Comparison of ENCODE assay signal across 14 cellular contexts in genomic region chr19:46845959-46846459, GRCh38. TPM values are rescaled to one million over a fixed set of nuclear protein-coding genes. Genes with fewer than 3 reads are reported as not detected.
DNase-seq lines count a peak whose midpoint lies in the region; TF ChIP-seq lines count a peak whose summit lies in the region.
"Had no signal": no experiment of that assay in that cellular context is flagged by ENCODE, and none has a peak within 500 bp of the region (broad histone marks: within the 10 kb centered on the region; RNA-seq: fewer than 3 reads in every experiment).

No MANE protein-coding gene starts in this region.

- peaks cover 23% of the 10 kb centered on the region for H3K4me1 Mint-ChIP-seq in activated naive CD4-positive, alpha-beta T cell treated with anti-CD3 and anti-CD28 coated beads, Interleukin-2, amount 10 ng/mL, durations not matched to agents 7 days and 5 days
- peaks cover 66% of the 10 kb centered on the region for H3K4me1 Mint-ChIP-seq in dendritic cell treated with granulocyte-macrophage colony-stimulating factor and Interleukin-4, amounts not matched to agents 40 ng/mL and 50 ng/mL, for 4 days (ENCODE audit: low read depth)

- no peak overlapping the region for H3K4me3 ChIP-seq in OCI-LY7 (ENCODE audit: low read depth, low read length, poor library complexity, severe bottlenecking)

- POLR2A ChIA-PET in OCI-LY7 (lab: Charles Lee): no interaction called here

- H4K20me1 ChIP-seq in OCI-LY7 (ENCODE audit: insufficient read depth, low read length): no peaks in the 10 kb centered on the region

- no TSS peak for BruUV-seq in OCI-LY7 (replicated peaks; lab: Mats Ljungman, UMichigan)

- DNase-seq in activated naive CD4-positive, alpha-beta T cell treated with anti-CD3 and anti-CD28 coated beads, Interleukin-2, amount 10 ng/mL, durations not matched to agents 7 days and 5 days: peak; percentile 17
- DNase-seq in activated naive CD4-positive, alpha-beta T cell treated with Interleukin-2 at 50 U/mL for 16 hours: no peak
- no peak for DNase-seq in OCI-LY7 (ENCODE audit: low spot score)
- DNase-seq in posterior vena cava (ENCODE audit: low spot score): peak; percentile 76
- DNase-seq in EL: no peak
- no peak for DNase-seq in Kasumi-1 (lab: John Stamatoyannopoulos, UW)
- DNase-seq in DMS53 treated with DMSO at 0.1 percent for 48 hours (lab: John Stamatoyannopoulos, UW; ENCODE audit: unreplicated experiment): no peak
- DNase-seq: activated CD8-positive, alpha-beta T cell treated with anti-CD3 and anti-CD28 coated beads, Interleukin-2, amount 10 ng/mL, durations not matched to agents 7 days and 5 days; CD4-positive, alpha-beta memory T cell; central memory CD4-positive, alpha-beta T cell; NCI-H345; stimulated activated naive CD8-positive, alpha-beta T cell treated with anti-CD3 and anti-CD28 coated beads, Interleukin-15, Interleukin-2, amounts not matched to agents 100 U/mL and 50 U/mL, for 24 hours had no signal

- intact Hi-C loops in OCI-LY7 (cut with micrococcal nuclease; ENCODE audit: unreplicated experiment) (no loop called here), posterior vena cava (cut with DNase I) (no loop called here)
- intact Hi-C loops in dendritic cell treated with granulocyte-macrophage colony-stimulating factor and Interleukin-4, amounts not matched to agents 40 ng/mL and 50 ng/mL, for 4 days (cut with micrococcal nuclease): no loop called here

- no peak overlapping the region for H3K27ac ChIP-seq in OCI-LY7 (ENCODE audit: low read depth, low read length, poor library complexity, severe bottlenecking)
- H3K27ac ChIP-seq: VCaP had no signal

- H3K27ac Mint-ChIP-seq in activated naive CD4-positive, alpha-beta T cell treated with anti-CD3 and anti-CD28 coated beads, Interleukin-2, amount 10 ng/mL, durations not matched to agents 7 days and 5 days: peak overlapping the region; percentile 63
- H3K27ac Mint-ChIP-seq in dendritic cell treated with granulocyte-macrophage colony-stimulating factor and Interleukin-4, amounts not matched to agents 40 ng/mL and 50 ng/mL, for 4 days: peak overlapping the region; percentile 66
- H3K27ac Mint-ChIP-seq: activated CD8-positive, alpha-beta T cell treated with anti-CD3 and anti-CD28 coated beads, Interleukin-2, amount 10 ng/mL, durations not matched to agents 7 days and 5 days had no signal

- no peaks in the 10 kb centered on the region for H3K9me2 ChIP-seq in OCI-LY7 (ENCODE audit: insufficient read depth, low read length)

- H3K27me3 Mint-ChIP-seq in activated naive CD4-positive, alpha-beta T cell treated with anti-CD3 and anti-CD28 coated beads, Interleukin-2, amount 10 ng/mL, durations not matched to agents 7 days and 5 days: no peaks in the 10 kb centered on the region
- no peaks in the 10 kb centered on the region for H3K27me3 Mint-ChIP-seq in dendritic cell treated with granulocyte-macrophage colony-stimulating factor and Interleukin-4, amounts not matched to agents 40 ng/mL and 50 ng/mL, for 4 days
- H3K27me3 Mint-ChIP-seq: CD4-positive, alpha-beta memory T cell had no signal

- CTCF ChIA-PET in activated naive CD4-positive, alpha-beta T cell treated with anti-CD3 and anti-CD28 coated beads, Interleukin-2, amount 10 ng/mL, durations not matched to agents 7 days and 5 days (lab: Charles Lee): no interaction called here
- CTCF ChIA-PET in OCI-LY7 (lab: Charles Lee; ENCODE audit: unreplicated experiment): interaction anchor here (0.6 to 1.0 kb wide), 2 partner anchors 57 to 145 kb away, joined by 3 to 5 read pairs; no protein-coding TSS in a partner anchor

- peaks cover 18% of the 10 kb centered on the region for H3K36me3 ChIP-seq in OCI-LY7 (ENCODE audit: insufficient read depth, low read length)

- peaks cover 22% of the 10 kb centered on the region for H3K36me3 Mint-ChIP-seq in activated naive CD4-positive, alpha-beta T cell treated with anti-CD3 and anti-CD28 coated beads, Interleukin-2, amount 10 ng/mL, durations not matched to agents 7 days and 5 days
- peaks cover 69% of the 10 kb centered on the region for H3K36me3 Mint-ChIP-seq in dendritic cell treated with granulocyte-macrophage colony-stimulating factor and Interleukin-4, amounts not matched to agents 40 ng/mL and 50 ng/mL, for 4 days (ENCODE audit: low read depth)

- H3K4me2 ChIP-seq in OCI-LY7 (ENCODE audit: low read length): 0 out of 2 replicates have a peak overlapping the region, but pooled peaks have one; percentile 11

- TF ChIP-seq CTCF in OCI-LY7 (conservative IDR thresholded peaks at IDR 0.05; ENCODE audit: low read length): no peak

- peaks cover 12% of the 10 kb centered on the region; the same call in 1 of the 2 replicates for H3K79me2 ChIP-seq in OCI-LY7 (ENCODE audit: insufficient read depth, low read depth, low read length)

- H2AFZ ChIP-seq in OCI-LY7 (ENCODE audit: low read length): no peak overlapping the region

- no peak overlapping the region for H3K4me3 Mint-ChIP-seq in activated naive CD4-positive, alpha-beta T cell treated with anti-CD3 and anti-CD28 coated beads, Interleukin-2, amount 10 ng/mL, durations not matched to agents 7 days and 5 days
- H3K4me3 Mint-ChIP-seq in dendritic cell treated with granulocyte-macrophage colony-stimulating factor and Interleukin-4, amounts not matched to agents 40 ng/mL and 50 ng/mL, for 4 days: peak overlapping the region; percentile 52
- H3K4me3 Mint-ChIP-seq: activated CD8-positive, alpha-beta T cell treated with anti-CD3 and anti-CD28 coated beads, Interleukin-2, amount 10 ng/mL, durations not matched to agents 7 days and 5 days; CD4-positive, alpha-beta memory T cell had no signal

- H3K4me1 ChIP-seq in OCI-LY7 (ENCODE audit: insufficient read depth, low read length, poor library complexity, severe bottlenecking): peaks cover 16% of the 10 kb centered on the region

- H3K9me3 ChIP-seq in OCI-LY7 (ENCODE audit: low read length): no peaks in the 10 kb centered on the region

- no peaks in the 10 kb centered on the region for H3K9me3 Mint-ChIP-seq in activated naive CD4-positive, alpha-beta T cell treated with anti-CD3 and anti-CD28 coated beads, Interleukin-2, amount 10 ng/mL, durations not matched to agents 7 days and 5 days
- H3K9me3 Mint-ChIP-seq in dendritic cell treated with granulocyte-macrophage colony-stimulating factor and Interleukin-4, amounts not matched to agents 40 ng/mL and 50 ng/mL, for 4 days: no peaks in the 10 kb centered on the region
- H3K9me3 Mint-ChIP-seq: CD4-positive, alpha-beta memory T cell had no signal

RNA-seq across cellular contexts. Expression of gene AP2S1, which starts 4.6 kb away (rescaled TPM):
- 105 and 110 TPM in 2 replicates for total RNA-seq in OCI-LY7 (2014; rRNA removed; shearing (Covaris generic))
- total RNA-seq in OCI-LY7 (2022) (79.3 and 88.2 TPM in 2 replicates), posterior vena cava (100 to 1,000 TPM in 1 of 2 donors, 10 to 100 TPM in 1; 98.0 to 139 TPM)

RNA-seq across cellular contexts. Expression of gene ARHGAP35, which starts 14.8 kb away (rescaled TPM):
- 22.5 and 26.5 TPM in 2 replicates for total RNA-seq in OCI-LY7 (2014; rRNA removed; shearing (Covaris generic))
- 42.2 and 44.4 TPM in 2 replicates for total RNA-seq in OCI-LY7 (2022)
- total RNA-seq in posterior vena cava: 10 to 100 TPM; 49.8 to 57.4 TPM

RNA-seq across cellular contexts. Expression of gene SLC1A5, which starts 57.6 kb away (rescaled TPM):
- total RNA-seq in OCI-LY7 (2014; rRNA removed; shearing (Covaris generic)): 111 and 145 TPM in 2 replicates
- 161 and 167 TPM in 2 replicates for total RNA-seq in OCI-LY7 (2022)
- total RNA-seq in posterior vena cava: 10 to 100 TPM; 56.6 to 95.5 TPM

Comparison
In these comparisons a context has a peak if more than half of its experiments do, and no peak if none do; other contexts are left out.
1. DNase-seq: peak in activated naive CD4-positive, alpha-beta T cell treated with anti-CD3 and anti-CD28 coated beads, Interleukin-2, amount 10 ng/mL, durations not matched to agents 7 days and 5 days (single experiment) and posterior vena cava (single experiment); none in activated naive CD4-positive, alpha-beta T cell treated with Interleukin-2 at 50 U/mL for 16 hours (single experiment), OCI-LY7 (single experiment), EL (single experiment), Kasumi-1 (0 of 2) and DMS53 treated with DMSO at 0.1 percent for 48 hours (single experiment).